13 cellular contexts compared by ENCODE assay signal in the genomic region with DNA sequence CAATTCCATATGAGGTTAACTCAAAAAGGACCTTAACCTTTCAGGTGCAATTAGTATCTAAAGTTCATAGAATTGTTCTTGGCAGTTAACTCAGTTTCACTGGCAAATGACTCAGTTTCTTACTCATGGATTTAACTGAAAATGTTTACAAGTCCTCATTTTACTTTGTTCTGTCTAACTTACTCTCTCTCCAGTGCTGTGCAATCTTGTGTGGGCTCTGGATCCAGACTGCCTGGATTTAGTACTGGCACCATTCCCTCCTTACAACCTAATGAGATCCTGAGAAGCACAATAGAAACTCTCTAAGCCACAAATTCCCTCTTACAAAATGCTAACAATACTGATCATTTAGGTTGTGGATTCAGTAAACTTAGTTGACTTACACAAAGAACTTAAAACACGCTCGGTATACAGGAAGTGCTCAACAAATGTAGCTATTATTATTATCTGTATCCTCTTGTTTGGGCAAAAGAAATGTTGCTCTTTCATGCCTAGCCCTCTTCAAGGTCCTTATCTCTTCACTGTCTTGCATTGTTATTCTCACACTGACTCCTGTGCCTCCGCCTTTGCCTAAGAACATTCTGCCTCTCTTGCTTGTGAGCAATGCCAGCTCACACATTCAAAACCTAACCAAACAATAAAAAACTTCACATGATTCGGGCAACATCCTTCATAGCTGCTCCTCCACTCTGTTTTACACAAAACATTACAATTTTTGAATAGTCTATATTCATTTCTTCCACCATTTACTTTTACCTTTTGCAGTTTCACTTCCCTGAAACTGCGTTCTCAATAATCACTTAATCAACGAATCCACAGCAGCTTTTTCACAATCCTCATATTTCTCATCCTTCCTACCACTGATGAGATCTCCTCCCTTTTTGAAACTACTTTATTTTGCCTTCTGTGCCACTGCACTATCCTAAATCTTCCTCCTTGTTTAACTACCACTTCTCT.
DNase-seq lines count a peak whose midpoint lies in the region; ATAC-seq and TF ChIP-seq lines count a peak whose summit lies in the region.
"Had no signal": no experiment of that assay in that cellular context is flagged by ENCODE, and none has a peak within 500 bp of the region (broad histone marks: within the 10 kb centered on the region; RNA-seq: fewer than 3 reads in every experiment).

No MANE protein-coding gene starts in this region.

- DNase-seq in AG04450 (ENCODE audit: low read depth, low spot score) (no peak), RWPE2 (ENCODE audit: low spot score) (no peak), fibroblast of the aortic adventitia (ENCODE audit: low read depth) (peak; percentile 80), Right ventricle myocardium inferior (ENCODE audit: missing footprints) (no peak), immature natural killer cell (no peak), inferior parietal cortex (ENCODE audit: extremely low spot score) (no peak)
- DNase-seq in activated naive CD4-positive, alpha-beta T cell treated with anti-CD3 and anti-CD28 coated beads, Interleukin-2, amount 10 ng/mL, durations not matched to agents 7 days and 5 days, result no peak
- DNase-seq: ACHN, left ventricle myocardium superior, NCI-H1417 treated with DMSO at 0.1 percent for 48 hours, T-helper 1 cell had no signal

- no peaks in the 10 kb centered on the region for H3K4me1 Mint-ChIP-seq in activated naive CD4-positive, alpha-beta T cell treated with anti-CD3 and anti-CD28 coated beads, Interleukin-2, amount 10 ng/mL, durations not matched to agents 7 days and 5 days
- no peaks in the 10 kb centered on the region for H3K4me1 Mint-ChIP-seq in immature natural killer cell

- no peak overlapping the region for H3K4me3 ChIP-seq in AG04450 (ENCODE audit: low read depth, low read length)
- H3K4me3 ChIP-seq in RWPE2 (ENCODE audit: severe bottlenecking), result no peak overlapping the region
- H3K4me3 ChIP-seq in fibroblast of the aortic adventitia (ENCODE audit: low read depth, low read length), result no peak overlapping the region
- H3K4me3 ChIP-seq: prostate gland had no signal

- H3K27ac ChIP-seq in AG04450 (ENCODE audit: low read depth, low read length) (peak overlapping the region; percentile 22), RWPE2 (ENCODE audit: poor library complexity, severe bottlenecking) (no peak overlapping the region)
- H3K27ac ChIP-seq: prostate gland had no signal

- H3K36me3 Mint-ChIP-seq in activated naive CD4-positive, alpha-beta T cell treated with anti-CD3 and anti-CD28 coated beads, Interleukin-2, amount 10 ng/mL, durations not matched to agents 7 days and 5 days, result peaks cover 13% of the 10 kb centered on the region
- peaks cover 14 to 26% (median 24%) of the 10 kb centered on the region in 3 donors for H3K36me3 Mint-ChIP-seq in immature natural killer cell

- ATAC-seq in GM19468 (IDR thresholded peaks at IDR 0.05; ENCODE audit: extremely low read depth, unreplicated experiment) (peak; percentile 13), RWPE2 (ENCODE audit: low read depth) (0 out of 3 replicates have a peak, but pooled peaks have one; percentile 17), Right ventricle myocardium inferior (no peak)
- ATAC-seq: left ventricle myocardium superior had no signal

- peaks cover 3% of the 10 kb centered on the region for H3K9me3 Mint-ChIP-seq in activated naive CD4-positive, alpha-beta T cell treated with anti-CD3 and anti-CD28 coated beads, Interleukin-2, amount 10 ng/mL, durations not matched to agents 7 days and 5 days
- H3K9me3 Mint-ChIP-seq in immature natural killer cell, result no peaks in the 10 kb centered on the region

- POLR2A ChIA-PET in AG04450 (lab: Yijun Ruan, JAX), result no interaction called here

- H3K27me3 ChIP-seq in AG04450 (ENCODE audit: control insufficient read depth, insufficient read depth, low read length) (no peaks in the 10 kb centered on the region), RWPE2 (ENCODE audit: insufficient read depth, poor library complexity, severe bottlenecking) (no peaks in the 10 kb centered on the region)

- H3K27me3 Mint-ChIP-seq in activated naive CD4-positive, alpha-beta T cell treated with anti-CD3 and anti-CD28 coated beads, Interleukin-2, amount 10 ng/mL, durations not matched to agents 7 days and 5 days, result no peaks in the 10 kb centered on the region
- H3K27me3 Mint-ChIP-seq in immature natural killer cell (ENCODE audit: low read depth in 3 of 3), result peaks cover 0 to 1% (median 0%) of the 10 kb centered on the region in 3 donors

- no peak overlapping the region for H3K4me3 Mint-ChIP-seq in activated naive CD4-positive, alpha-beta T cell treated with anti-CD3 and anti-CD28 coated beads, Interleukin-2, amount 10 ng/mL, durations not matched to agents 7 days and 5 days
- H3K4me3 Mint-ChIP-seq in immature natural killer cell, result no peak overlapping the region

- no peaks in the 10 kb centered on the region for H3K9me3 ChIP-seq in AG04450 (ENCODE audit: control insufficient read depth, insufficient read depth, low read length)
- no peaks in the 10 kb centered on the region for H3K9me3 ChIP-seq in RWPE2 (ENCODE audit: severe bottlenecking)
- H3K9me3 ChIP-seq: prostate gland had no signal

- intact Hi-C loops in Right ventricle myocardium inferior (cut with DNase I), result no loop called here

- TF ChIP-seq CTCF in AG04450 (IDR thresholded peaks at IDR 0.05; ENCODE audit: low read depth, low read length) (no peak), RWPE2 (IDR thresholded peaks at IDR 0.05; ENCODE audit: poor library complexity, severe bottlenecking) (no peak), fibroblast of the aortic adventitia (IDR thresholded peaks at IDR 0.05; ENCODE audit: insufficient read depth, low read length) (no peak)

- H3K27ac Mint-ChIP-seq in activated naive CD4-positive, alpha-beta T cell treated with anti-CD3 and anti-CD28 coated beads, Interleukin-2, amount 10 ng/mL, durations not matched to agents 7 days and 5 days, result no peak overlapping the region
- H3K27ac Mint-ChIP-seq in immature natural killer cell, result no peak overlapping the region

- no peaks in the 10 kb centered on the region for H3K36me3 ChIP-seq in RWPE2 (ENCODE audit: low read depth)
- H3K36me3 ChIP-seq: prostate gland had no signal

- CTCF ChIA-PET in AG04450 (lab: Charles Lee), result interaction anchor here (0.6 kb wide), 1 partner anchor 173 kb away, joined by 3 read pairs; no protein-coding TSS in a partner anchor
- CTCF ChIA-PET in activated naive CD4-positive, alpha-beta T cell treated with anti-CD3 and anti-CD28 coated beads, Interleukin-2, amount 10 ng/mL, durations not matched to agents 7 days and 5 days (lab: Charles Lee), result no interaction called here

- no peaks in the 10 kb centered on the region for H3K4me1 ChIP-seq in RWPE2 (ENCODE audit: insufficient read depth, poor library complexity, severe bottlenecking)
- H3K4me1 ChIP-seq: prostate gland had no signal
